1 cellular context compared by ENCODE assay signal in genomic region chr12:100229036-100229635, GRCh38.
TF ChIP-seq lines count a peak whose summit lies in the region.

No MANE protein-coding gene starts in this region.

TF ChIP-seq in SK-N-SH, 30 proteins besides CTCF, POLR2A, EP300 and RAD21 (continued from another document):
- TF ChIP-seq USF1 (IDR thresholded peaks at IDR 0.05; ENCODE audit: borderline replicate concordance, low read depth): no peak
- no peak for TF ChIP-seq FOXM1 (IDR thresholded peaks at IDR 0.05; ENCODE audit: low read depth)
- no peak for TF ChIP-seq MXI1 (IDR thresholded peaks at IDR 0.05; ENCODE audit: low read depth, low read length)
- no peak for TF ChIP-seq PBX3 (IDR thresholded peaks at IDR 0.05)
- no peak for TF ChIP-seq FOXJ3 (CRISPR knock-in tag; IDR thresholded peaks at IDR 0.05)
